26 cellular contexts compared by ENCODE assay signal in the genomic region with DNA sequence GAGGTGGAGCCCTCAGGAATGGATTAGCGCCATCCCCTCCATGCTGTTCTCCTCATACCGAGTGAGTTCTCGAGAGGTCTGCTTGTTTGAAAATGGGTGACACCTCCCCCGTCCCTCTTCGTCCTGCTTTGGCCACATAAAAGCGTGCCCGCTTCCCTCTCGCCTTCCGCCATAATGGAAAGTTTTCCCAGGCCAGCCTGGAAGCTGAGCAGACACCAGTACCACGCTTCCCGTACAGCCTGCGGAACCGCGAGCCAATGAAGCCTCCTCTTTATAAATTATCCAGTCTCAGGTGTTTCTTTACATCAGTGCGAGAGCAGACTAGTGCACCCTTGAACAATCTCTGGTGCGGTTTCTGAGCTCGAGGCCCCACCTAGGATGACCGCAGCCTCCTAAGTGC.
"Had no signal": no experiment of that assay in that cellular context is flagged by ENCODE, and none has a peak within 500 bp of the region (broad histone marks: within the 10 kb centered on the region; RNA-seq: fewer than 3 reads in every experiment).

No MANE protein-coding gene starts in this region.

- H3K9me3 ChIP-seq: breast epithelium, gastroesophageal sphincter, pancreas, prostate gland, tibial nerve had no signal

- H3K4me3 ChIP-seq: breast epithelium, gastroesophageal sphincter, hepatocyte, pancreas, prostate gland, skin epidermis, tibial nerve had no signal

- H3K4me3 Mint-ChIP-seq: activated CD8-positive, alpha-beta T cell treated with anti-CD3 and anti-CD28 coated beads for 36 hours; activated T-cell treated with anti-CD3 and anti-CD28 coated beads, Interleukin-2, amount 50 U/mL, for 72 hours; nephron progenitor cell; T-helper 1 cell treated with Interleukin-12 subunit alpha and Interleukin-12 subunit beta and Interleukin-4 antibody, amounts not matched to agents 30 μg/mL and 1 μg/mL, for 36 hours had no signal

- H3K4me1 ChIP-seq: breast epithelium, gastroesophageal sphincter, pancreas, prostate gland, tibial nerve had no signal

- H3K4me1 Mint-ChIP-seq: nephron progenitor cell had no signal

- H3K27ac ChIP-seq: breast epithelium, gastroesophageal sphincter, hepatocyte, pancreas, prostate gland, skin epidermis, tibial nerve had no signal

- DNase-seq: activated CD4-positive, alpha-beta T cell treated with anti-CD3 and anti-CD28 coated beads, Interleukin-2, amount 50 U/mL, for 1 hour; activated CD8-positive, alpha-beta T cell treated with anti-CD3 and anti-CD28 coated beads for 36 hours; activated effector memory CD4-positive, alpha-beta T cell treated with Interleukin-2 at 50 U/mL for 16 hours; activated naive CD4-positive, alpha-beta T cell treated with Interleukin-2 at 50 U/mL for 16 hours; activated T-cell treated with anti-CD3 and anti-CD28 coated beads, Interleukin-2, amount 50 U/mL, for 72 hours; amygdala; central memory CD4-positive, alpha-beta T cell; dermis blood vessel endothelial cell; effector CD4-positive, alpha-beta T cell; left cardiac atrium; left ventricle myocardium superior; nephron progenitor cell; retina; stimulated activated CD4-positive, alpha-beta T cell treated with anti-CD3 and anti-CD28 coated beads, Interleukin-4, amount 100 ng/mL, for 4 hours; stimulated activated naive CD4-positive, alpha-beta T cell treated with Interleukin-2 at 50 U/mL for 16 hours; SW 1271; T1000 had no signal

- H3K27ac Mint-ChIP-seq: activated CD8-positive, alpha-beta T cell treated with anti-CD3 and anti-CD28 coated beads for 36 hours; activated T-cell treated with anti-CD3 and anti-CD28 coated beads, Interleukin-2, amount 50 U/mL, for 72 hours; nephron progenitor cell; T-helper 1 cell treated with Interleukin-12 subunit alpha and Interleukin-12 subunit beta and Interleukin-4 antibody, amounts not matched to agents 30 μg/mL and 1 μg/mL, for 36 hours had no signal

- H3K9me3 Mint-ChIP-seq: activated CD8-positive, alpha-beta T cell treated with anti-CD3 and anti-CD28 coated beads for 36 hours had no signal

- H3K27me3 ChIP-seq: breast epithelium, gastroesophageal sphincter, hepatocyte, pancreas, tibial nerve had no signal

- H3K27me3 Mint-ChIP-seq: activated CD8-positive, alpha-beta T cell treated with anti-CD3 and anti-CD28 coated beads for 36 hours had no signal

- ATAC-seq: activated CD8-positive, alpha-beta T cell treated with anti-CD3 and anti-CD28 coated beads for 36 hours; activated T-cell treated with anti-CD3 and anti-CD28 coated beads, Interleukin-2, amount 50 U/mL, for 72 hours; gastroesophageal sphincter; left cardiac atrium; left ventricle myocardium superior; pancreas; sciatic nerve had no signal
